23 cellular contexts compared by ENCODE assay signal in genomic region chr18:59052965-59053960, GRCh38.
A peak's percentile ranks its signal among the peaks of the same experiment; 100 is the strongest.
DNase-seq lines count a peak whose midpoint lies in the region; ATAC-seq, FAIRE-seq and TF ChIP-seq lines count a peak whose summit lies in the region.
"Had no signal": no experiment of that assay in that cellular context is flagged by ENCODE, and none has a peak within 500 bp of the region (broad histone marks: within the 10 kb centered on the region; RNA-seq: fewer than 3 reads in every experiment).

No MANE protein-coding gene starts in this region.

- intact Hi-C loops in uterus (cut with DNase I; ENCODE audit: low total_unique reads), result no loop called here

- ATAC-seq in GM19328 (IDR thresholded peaks at IDR 0.05; ENCODE audit: unreplicated experiment), result no peak
- ATAC-seq: activated CD4-positive, CD25-positive, alpha-beta regulatory T cell treated with anti-CD3 and anti-CD28 coated beads, Interleukin-2, amount 50 U/mL, for 24 hours; Right ventricle myocardium inferior; T-helper 17 cell; upper lobe of right lung had no signal

- H3K4me1 Mint-ChIP-seq in nephron, result peaks cover 54% of the 10 kb centered on the region

- no peaks in the 10 kb centered on the region for H3K4me1 ChIP-seq in uterus
- H3K4me1 ChIP-seq in suprapubic skin, result peaks cover 17% of the 10 kb centered on the region
- H3K4me1 ChIP-seq: upper lobe of right lung had no signal

- DNase-seq in H4 (ENCODE audit: low spot score), result peak; percentile 80
- peak; percentile 10 for DNase-seq in choroid plexus epithelial cell (ENCODE audit: low read depth)
- DNase-seq in uterus, result no peak
- no peak for DNase-seq in suprapubic skin (ENCODE audit: low spot score in 2 of 2)
- DNase-seq in HTR-8/SVneo (ENCODE audit: insufficient read length, low spot score), result no peak
- DNase-seq: activated effector memory CD4-positive, alpha-beta T cell treated with anti-CD3 and anti-CD28 coated beads, Interleukin-2, amount 50 U/mL, for 16 hours; effector CD4-positive, alpha-beta T cell; Karpas-422; NCI-H1436 treated with DMSO at 0.1 percent for 48 hours; NCI-H226; nephron progenitor cell; stimulated activated CD4-positive, alpha-beta T cell treated with anti-CD3 and anti-CD28 coated beads, Interleukin-4, amount 100 ng/mL, for 24 hours; T-helper 17 cell; upper lobe of right lung had no signal

- H3K36me3 ChIP-seq in uterus (no peaks in the 10 kb centered on the region), suprapubic skin (no peaks in the 10 kb centered on the region)
- H3K36me3 ChIP-seq: right atrium auricular region, upper lobe of right lung had no signal

- WGBS in suprapubic skin, result 57% methylated on average over 6 of the region's 6 CpGs

- H3K4me3 ChIP-seq in choroid plexus epithelial cell (ENCODE audit: low read depth, low read length) (no peak overlapping the region), uterus (no peak overlapping the region), suprapubic skin (no peak overlapping the region)
- H3K4me3 ChIP-seq: lung, right atrium auricular region, upper lobe of right lung had no signal

- H3K27ac Mint-ChIP-seq in nephron, result peak overlapping the region; percentile 27 to 47 (median 40)
- H3K27ac Mint-ChIP-seq: nephron progenitor cell, T-helper 17 cell had no signal

- no peaks in the 10 kb centered on the region for H3K36me3 Mint-ChIP-seq in nephron (ENCODE audit: low read depth)

- no peak overlapping the region for H3K4me3 Mint-ChIP-seq in nephron
- H3K4me3 Mint-ChIP-seq: nephron progenitor cell, T-helper 17 cell had no signal

- no peak for FAIRE-seq in HTR-8/SVneo (lab: Jason Lieb, UNC)
- FAIRE-seq: bronchial epithelial cell, GM19239 had no signal

- peaks cover 36% of the 10 kb centered on the region for H3K27me3 Mint-ChIP-seq in nephron (ENCODE audit: low read depth)

- H3K9me3 ChIP-seq in uterus, result no peaks in the 10 kb centered on the region
- H3K9me3 ChIP-seq in suprapubic skin, result no peaks in the 10 kb centered on the region
- H3K9me3 ChIP-seq: right atrium auricular region, upper lobe of right lung had no signal

- TF ChIP-seq EP300 in suprapubic skin (IDR thresholded peaks at IDR 0.05), result no peak

- no peak for TF ChIP-seq POLR2A in uterus (IDR thresholded peaks at IDR 0.05)
- TF ChIP-seq POLR2A in suprapubic skin (IDR thresholded peaks at IDR 0.05), result no peak

- no peaks in the 10 kb centered on the region for H3K9me3 Mint-ChIP-seq in nephron
- H3K9me3 Mint-ChIP-seq: nephron progenitor cell had no signal

- H3K27ac ChIP-seq in 22Rv1 (peak overlapping the region; percentile 66), uterus (no peak overlapping the region), suprapubic skin (no peak overlapping the region)
- H3K27ac ChIP-seq: right atrium auricular region, upper lobe of right lung had no signal

- H3K27me3 ChIP-seq in uterus (no peaks in the 10 kb centered on the region), suprapubic skin (no peaks in the 10 kb centered on the region)
- H3K27me3 ChIP-seq: right atrium auricular region, upper lobe of right lung had no signal

- no peak for TF ChIP-seq CTCF in 22Rv1 (IDR thresholded peaks at IDR 0.05)
- no peak for TF ChIP-seq CTCF in choroid plexus epithelial cell (conservative IDR thresholded peaks at IDR 0.05; ENCODE audit: low read depth, low read length)
- no peak for TF ChIP-seq CTCF in nephron (IDR thresholded peaks at IDR 0.05; ENCODE audit: unreplicated experiment in 3 of 3)
- no peak for TF ChIP-seq CTCF in uterus (IDR thresholded peaks at IDR 0.05)
- no peak for TF ChIP-seq CTCF in suprapubic skin (IDR thresholded peaks at IDR 0.05)

Comparison
In these comparisons a context has a peak if more than half of its experiments do, and no peak if none do; other contexts are left out.
1. DNase-seq: peak in H4 (single experiment) and choroid plexus epithelial cell (single experiment); none in uterus (0 of 2), suprapubic skin (0 of 2) and HTR-8/SVneo (single experiment).